ENCODE assay signal across 38 cellular contexts in genomic region chrX:112048707-112049106, GRCh38. TPM values are rescaled to one million over a fixed set of nuclear protein-coding genes. Genes with fewer than 3 reads are reported as not detected.
DNase-seq lines count a peak whose midpoint lies in the region; ATAC-seq and TF ChIP-seq lines count a peak whose summit lies in the region.
"Had no signal": no experiment of that assay in that cellular context is flagged by ENCODE, and none has a peak within 500 bp of the region (broad histone marks: within the 10 kb centered on the region; RNA-seq: fewer than 3 reads in every experiment).

No MANE protein-coding gene starts in this region.

- no peak overlapping the region for H3K4me3 Mint-ChIP-seq in WTC11
- H3K4me3 Mint-ChIP-seq: activated CD4-positive, alpha-beta memory T cell treated with anti-CD3 and anti-CD28 coated beads for 36 hours; activated naive CD8-positive, alpha-beta T cell treated with anti-CD3 and anti-CD28 coated beads, Interleukin-2, amount 50 U/mL, for 24 hours; naive B cell had no signal

- no peak overlapping the region for H3K4me2 ChIP-seq in mesendoderm (ENCODE audit: low read length)
- H3K4me2 ChIP-seq: BLaER1 treated with 17β-estradiol and CSF1 and Interleukin-3, amounts not matched to agents 10 nM and 100 nM had no signal

- H4K8ac ChIP-seq in mesendoderm (ENCODE audit: low read depth, low read length), result no peak overlapping the region

- H3K27me3 Mint-ChIP-seq in WTC11 (ENCODE audit: low read depth), result no peaks in the 10 kb centered on the region
- H3K27me3 Mint-ChIP-seq: activated CD4-positive, alpha-beta memory T cell treated with anti-CD3 and anti-CD28 coated beads for 36 hours had no signal

- DNase-seq in ELF-1 (ENCODE audit: low read depth, low spot score) (peak; percentile 7), WTC11 (ENCODE audit: low spot score) (peak; percentile 9), mesendoderm (peak; percentile 25), uterus (no peak), ascending aorta (ENCODE audit: low spot score in 2 of 2) (no peak)
- DNase-seq: activated CD4-positive, alpha-beta memory T cell treated with anti-CD3 and anti-CD28 coated beads for 36 hours; activated CD4-positive, CD25-positive, alpha-beta regulatory T cell treated with anti-CD3 and anti-CD28 coated beads, Interleukin-2, amount 50 U/mL, for 72 hours; activated CD8-positive, alpha-beta memory T cell treated with anti-CD3 and anti-CD28 coated beads, Interleukin-2, amount 50 U/mL, for 4 hours; activated naive CD4-positive, alpha-beta T cell; activated naive CD8-positive, alpha-beta T cell treated with anti-CD3 and anti-CD28 coated beads, Interleukin-2, amount 50 U/mL, for 24 hours; caudate nucleus; COR-L47; DMS79; effector memory CD4-positive, alpha-beta T cell; GF-D8; glutamatergic neuron; GOT3; islet precursor cell; Kasumi-1; left ventricle myocardium superior; midbrain; naive B cell; NCI-H446 treated with DMSO at 0.1 percent for 48 hours; NCI-H774; right cardiac atrium; stimulated activated CD4-positive, alpha-beta T cell treated with anti-CD3 and anti-CD28 coated beads, Interleukin-1b, Interleukin-23, amount 100 ng/mL, for 48 hours; stimulated activated naive CD8-positive, alpha-beta T cell treated with anti-CD3 and anti-CD28 coated beads, Interleukin-15, Interleukin-2, amounts not matched to agents 100 U/mL and 50 U/mL, for 24 hours had no signal

- H3K9me3 ChIP-seq in uterus, result no peaks in the 10 kb centered on the region
- H3K9me3 ChIP-seq in ascending aorta, result no peaks in the 10 kb centered on the region
- H3K9me3 ChIP-seq: BLaER1 treated with 17β-estradiol and CSF1 and Interleukin-3, amounts not matched to agents 10 nM and 100 nM; neutrophil had no signal

- no peak overlapping the region for H2BK120ac ChIP-seq in mesendoderm (ENCODE audit: low read depth, low read length)

- H3K4me3 ChIP-seq in mesendoderm (ENCODE audit: low read length) (no peak overlapping the region), uterus (no peak overlapping the region), ascending aorta (no peak overlapping the region)
- H3K4me3 ChIP-seq: BLaER1 treated with 17β-estradiol and CSF1 and Interleukin-3, amounts not matched to agents 10 nM and 100 nM; coronary artery; SK-N-MC had no signal

- no peak overlapping the region for H4K5ac ChIP-seq in mesendoderm (ENCODE audit: low read length)

- H3K56ac ChIP-seq in mesendoderm (ENCODE audit: low read length), result no peak overlapping the region

- H3K9me3 Mint-ChIP-seq in WTC11, result no peaks in the 10 kb centered on the region
- H3K9me3 Mint-ChIP-seq: activated CD4-positive, alpha-beta memory T cell treated with anti-CD3 and anti-CD28 coated beads for 36 hours; activated naive CD8-positive, alpha-beta T cell treated with anti-CD3 and anti-CD28 coated beads, Interleukin-2, amount 50 U/mL, for 24 hours had no signal

- TF ChIP-seq CTCF in WTC11 (IDR thresholded peaks at IDR 0.05) (no peak), uterus (IDR thresholded peaks at IDR 0.05) (no peak), ascending aorta (IDR thresholded peaks at IDR 0.05) (no peak)

- POLR2A ChIA-PET in WTC11 (lab: Charles Lee), result no interaction called here

- TF ChIP-seq POLR2A in uterus (IDR thresholded peaks at IDR 0.05), result no peak

- H3K18ac ChIP-seq in mesendoderm (ENCODE audit: low read length), result no peak overlapping the region

- no peaks in the 10 kb centered on the region for H3K79me1 ChIP-seq in mesendoderm (ENCODE audit: low read length)

- H2BK5ac ChIP-seq in mesendoderm (ENCODE audit: low read length), result no peak overlapping the region

- ATAC-seq in HG02870 (IDR thresholded peaks at IDR 0.05; ENCODE audit: unreplicated experiment) (peak; percentile 51), WTC11 (no peak), GM18519 (IDR thresholded peaks at IDR 0.05; ENCODE audit: low FRiP score, unreplicated experiment) (no peak)
- ATAC-seq: activated naive CD8-positive, alpha-beta T cell treated with anti-CD3 and anti-CD28 coated beads, Interleukin-2, amount 50 U/mL, for 24 hours; left ventricle myocardium superior; right cardiac atrium; stimulated activated naive CD8-positive, alpha-beta T cell treated with anti-CD3 and anti-CD28 coated beads, Interleukin-15, Interleukin-2, amounts not matched to agents 100 U/mL and 50 U/mL, for 24 hours had no signal

- WGBS in mesendoderm (ENCODE audit: extremely low coverage, insufficient coverage, low lambda C conversion rate), result no CpG with 5 or more reads among the region's 1 CpG

- no peak overlapping the region for H3K4ac ChIP-seq in mesendoderm (ENCODE audit: low read depth, low read length)

- H3K23ac ChIP-seq in mesendoderm (ENCODE audit: low read length), result no peak overlapping the region

- H3K4me1 Mint-ChIP-seq in WTC11, result no peaks in the 10 kb centered on the region
- H3K4me1 Mint-ChIP-seq: activated naive CD8-positive, alpha-beta T cell treated with anti-CD3 and anti-CD28 coated beads, Interleukin-2, amount 50 U/mL, for 24 hours; naive B cell had no signal

- H3K27me3 ChIP-seq in mesendoderm (ENCODE audit: insufficient read depth, low read length, poor library complexity) (no peaks in the 10 kb centered on the region), uterus (peaks cover 0 to under 1% of the 10 kb centered on the region in 2 donors), ascending aorta (no peaks in the 10 kb centered on the region)
- H3K27me3 ChIP-seq: neutrophil had no signal

- no peak overlapping the region for H3K27ac Mint-ChIP-seq in WTC11
- H3K27ac Mint-ChIP-seq: activated CD4-positive, alpha-beta memory T cell treated with anti-CD3 and anti-CD28 coated beads for 36 hours; activated naive CD8-positive, alpha-beta T cell treated with anti-CD3 and anti-CD28 coated beads, Interleukin-2, amount 50 U/mL, for 24 hours; naive B cell had no signal

- no peak overlapping the region for H2AK5ac ChIP-seq in mesendoderm (ENCODE audit: low read length)

- H3K4me1 ChIP-seq in mesendoderm (ENCODE audit: control insufficient read depth, low read depth, low read length) (no peaks in the 10 kb centered on the region), uterus (no peaks in the 10 kb centered on the region), ascending aorta (no peaks in the 10 kb centered on the region)

- H3K27ac ChIP-seq in mesendoderm (ENCODE audit: low read depth, low read length) (no peak overlapping the region), uterus (no peak overlapping the region), ascending aorta (no peak overlapping the region)
- H3K27ac ChIP-seq: BLaER1 treated with 17β-estradiol and CSF1 and Interleukin-3, amounts not matched to agents 10 nM and 100 nM; coronary artery; neutrophil; RWPE1; SK-N-MC had no signal

- H2BK15ac ChIP-seq in mesendoderm (replicated peaks; ENCODE audit: low read depth), result no peak overlapping the region

- CTCF ChIA-PET in WTC11 (lab: Charles Lee), result interaction anchor here (1.1 to 1.3 kb wide), 3 partner anchors 22 to 226 kb away, joined by 4 to 6 read pairs (median 5); no protein-coding TSS in a partner anchor

- no peaks in the 10 kb centered on the region for H3K36me3 Mint-ChIP-seq in WTC11
- H3K36me3 Mint-ChIP-seq: activated CD4-positive, alpha-beta memory T cell treated with anti-CD3 and anti-CD28 coated beads for 36 hours; naive B cell had no signal

- no peaks in the 10 kb centered on the region for H3K79me2 ChIP-seq in mesendoderm (ENCODE audit: control insufficient read depth, insufficient read depth, low read length)

- intact Hi-C loops in uterus (cut with DNase I; ENCODE audit: low total_unique reads), result no loop called here
- intact Hi-C loops in ascending aorta (cut with DNase I), result no loop called here

- H3K36me3 ChIP-seq in mesendoderm (ENCODE audit: control insufficient read depth, insufficient read depth, low read length) (no peaks in the 10 kb centered on the region), uterus (no peaks in the 10 kb centered on the region), ascending aorta (no peaks in the 10 kb centered on the region)
- H3K36me3 ChIP-seq: BLaER1 treated with 17β-estradiol and CSF1 and Interleukin-3, amounts not matched to agents 10 nM and 100 nM; neutrophil had no signal

- H3K9ac ChIP-seq in mesendoderm (ENCODE audit: low read length), result no peak overlapping the region
- H3K9ac ChIP-seq: BLaER1 treated with 17β-estradiol and CSF1 and Interleukin-3, amounts not matched to agents 10 nM and 100 nM had no signal

TF ChIP-seq in WTC11, 78 proteins besides CTCF, POLR2A, EP300 and RAD21 (continues in another document):
- TF ChIP-seq AFF4 (CRISPR knock-in tag; IDR thresholded peaks at IDR 0.05; ENCODE audit: borderline replicate concordance) (no peak), JUN (CRISPR knock-in tag; IDR thresholded peaks at IDR 0.05) (no peak), ZNF671 (CRISPR knock-in tag; IDR thresholded peaks at IDR 0.05) (no peak), ZNF232 (CRISPR knock-in tag; IDR thresholded peaks at IDR 0.05) (no peak)

RNA-seq across cellular contexts. Expression of gene TRPC5, which starts 33.9 kb away (rescaled TPM):
- total RNA-seq in WTC11 (2021) (0.39 to 0.82 TPM (median 0.64 TPM) in 3 replicates), uterus (under 1 TPM in 1 of 4 donors, not detected in 3; 0.69 TPM), ascending aorta (not detected)
- polyA plus RNA-seq in mesendoderm (2013, experiment 1 of 2), result 0.07 TPM
- polyA plus RNA-seq in mesendoderm (2013, experiment 2 of 2), result 0.07 TPM
- total RNA-seq: activated CD4-positive, alpha-beta memory T cell treated with anti-CD3 and anti-CD28 coated beads for 36 hours; epithelial cell of proximal tubule; left ventricle myocardium superior; posterior vena cava; T-helper 1 cell treated with Interleukin-12 subunit alpha and Interleukin-12 subunit beta and Interleukin-4 antibody, amounts not matched to agents 30 ng/mL and 1 ng/mL, for 36 hours had no signal
- polyA plus RNA-seq: right cardiac atrium had no signal

RNA-seq across cellular contexts. Expression of gene RTL4, which starts 34.1 kb away (rescaled TPM):
- 0.18 to 0.35 TPM (median 0.21 TPM) in 3 replicates for total RNA-seq in WTC11 (2021)
- polyA plus RNA-seq in mesendoderm (2013, experiment 1 of 2), result 0.08 TPM
- 0.04 TPM for polyA plus RNA-seq in mesendoderm (2013, experiment 2 of 2)
- total RNA-seq in uterus, result not detected
- total RNA-seq in ascending aorta, result not detected
- total RNA-seq: activated CD4-positive, alpha-beta memory T cell treated with anti-CD3 and anti-CD28 coated beads for 36 hours; epithelial cell of proximal tubule; left ventricle myocardium superior; posterior vena cava; right cardiac atrium; T-helper 1 cell treated with Interleukin-12 subunit alpha and Interleukin-12 subunit beta and Interleukin-4 antibody, amounts not matched to agents 30 ng/mL and 1 ng/mL, for 36 hours had no signal
- polyA plus RNA-seq: right cardiac atrium, thymus had no signal

Comparison
In these comparisons a context has a peak if more than half of its experiments do, and no peak if none do; other contexts are left out.
1. DNase-seq: peak in ELF-1 (single experiment), WTC11 (single experiment) and mesendoderm (single experiment); none in uterus (0 of 2) and ascending aorta (0 of 2).